In genomic region chr14:98907271-98907670, GRCh38 we compare ENCODE assay signal across 2 cellular contexts.
TF ChIP-seq lines count a peak whose summit lies in the region.

No MANE protein-coding gene starts in this region.

TF ChIP-seq in HEK293, 187 proteins besides CTCF, POLR2A, EP300 and RAD21 (continued from another document):
- TF ChIP-seq ZNF561 (tag by site-specific recombination; IDR thresholded peaks at IDR 0.05; ENCODE audit: borderline replicate concordance): no peak
TF ChIP-seq in HEK293: peak in this region for 0.

TF ChIP-seq in H1, 55 proteins besides CTCF, POLR2A, EP300 and RAD21 (continued from another document):
- TF ChIP-seq SIX5 (IDR thresholded peaks at IDR 0.05; ENCODE audit: low read depth, low read length) (no peak), CBX8 (IDR thresholded peaks at IDR 0.05; ENCODE audit: borderline replicate concordance, low read depth, low read length) (no peak), ASH2L (IDR thresholded peaks at IDR 0.05; ENCODE audit: low read length) (no peak), RFX5 (IDR thresholded peaks at IDR 0.05; ENCODE audit: borderline replicate concordance, low read depth, low read length) (no peak), EZH2 (IDR thresholded peaks at IDR 0.05; ENCODE audit: low read depth, low read length, severe bottlenecking) (no peak)
TF ChIP-seq in H1: peak in this region for 0.
